Comparison of ENCODE assay signal across 24 cellular contexts in genomic region chr10:95472304-95473088, GRCh38.
DNase-seq lines count a peak whose midpoint lies in the region; ATAC-seq and TF ChIP-seq lines count a peak whose summit lies in the region.
"Had no signal": no experiment of that assay in that cellular context is flagged by ENCODE, and none has a peak within 500 bp of the region (broad histone marks: within the 10 kb centered on the region; RNA-seq: fewer than 3 reads in every experiment).

No MANE protein-coding gene starts in this region.

- TF ChIP-seq EP300 in suprapubic skin (IDR thresholded peaks at IDR 0.05): no peak

- H3K9me3 ChIP-seq in Panc1 (ENCODE audit: control insufficient read depth, insufficient read depth, low read depth, low read length) (no peaks in the 10 kb centered on the region), muscle layer of colon (ENCODE audit: low read length) (no peaks in the 10 kb centered on the region), suprapubic skin (no peaks in the 10 kb centered on the region)
- H3K9me3 ChIP-seq: adrenal gland; BLaER1 treated with 17β-estradiol and CSF1 and Interleukin-3, amounts not matched to agents 10 nM and 100 nM had no signal

- H3K4me3 ChIP-seq in Panc1 (ENCODE audit: low read depth in 2 of 2, low read length in 2 of 2) (no peak overlapping the region), coronary artery (no peak overlapping the region), muscle layer of colon (ENCODE audit: low read depth in 1 of 2, low read length in 2 of 2) (no peak overlapping the region), suprapubic skin (no peak overlapping the region)
- H3K4me3 ChIP-seq: adrenal gland; BLaER1 treated with 17β-estradiol and CSF1 and Interleukin-3, amounts not matched to agents 10 nM and 100 nM; GM23248 had no signal

- H3K27me3 ChIP-seq in Panc1 (ENCODE audit: control insufficient read depth, insufficient read depth, low read length) (no peaks in the 10 kb centered on the region), muscle layer of colon (ENCODE audit: control insufficient read depth in 1 of 2, insufficient read depth in 2 of 2, low read length in 2 of 2) (no peaks in the 10 kb centered on the region), suprapubic skin (no peaks in the 10 kb centered on the region)
- H3K27me3 ChIP-seq: adrenal gland; BLaER1 treated with 17β-estradiol and CSF1 and Interleukin-3, amounts not matched to agents 10 nM and 100 nM had no signal

- no peak for DNase-seq in Panc1 (ENCODE audit: low read depth, low spot score)
- no peak for DNase-seq in coronary artery (ENCODE audit: low spot score)
- DNase-seq in suprapubic skin (ENCODE audit: low spot score in 2 of 2): no peak
- no peak for DNase-seq in NCI-H524 treated with DMSO at 0.1 percent for 48 hours (lab: John Stamatoyannopoulos, UW)
- no peak for DNase-seq in middle frontal gyrus (ENCODE audit: extremely low spot score, low spot score)
- DNase-seq in SW480 (ENCODE audit: low spot score): no peak
- DNase-seq: activated CD4-positive, alpha-beta T cell treated with anti-CD3 and anti-CD28 coated beads for 1 hour; activated CD8-positive, alpha-beta memory T cell treated with anti-CD3 and anti-CD28 coated beads for 24 hours; activated T-cell treated with anti-CD3 and anti-CD28 coated beads, Interleukin-2, amount 50 U/mL, for 24 hours; adrenal gland; GM23248; Kasumi-1; kidney; mesendoderm; NCI-H1694 treated with DMSO at 0.1 percent for 48 hours; NCI-H748 treated with DMSO at 0.1 percent for 48 hours; small intestine; stimulated activated CD4-positive, alpha-beta T cell treated with anti-CD3 and anti-CD28 coated beads, Interleukin-2, amount 100 ng/mL, for 24 hours; trophoblast cell had no signal

- H3K4me1 ChIP-seq in Panc1 (ENCODE audit: control insufficient read depth, insufficient read depth, low read length): peaks cover 51% of the 10 kb centered on the region
- peaks cover 70% of the 10 kb centered on the region for H3K4me1 ChIP-seq in muscle layer of colon (ENCODE audit: insufficient read depth, low read length)
- peaks cover 53% of the 10 kb centered on the region for H3K4me1 ChIP-seq in suprapubic skin

- no TSS peak for BruUV-seq in Panc1 (replicated peaks; lab: Mats Ljungman, UMichigan)

- H3K36me3 ChIP-seq in Panc1 (ENCODE audit: control insufficient read depth, insufficient read depth, low read length) (no peaks in the 10 kb centered on the region), muscle layer of colon (ENCODE audit: insufficient read depth, low read length) (peaks cover 5% of the 10 kb centered on the region), suprapubic skin (no peaks in the 10 kb centered on the region)
- H3K36me3 ChIP-seq: adrenal gland; BLaER1 treated with 17β-estradiol and CSF1 and Interleukin-3, amounts not matched to agents 10 nM and 100 nM had no signal

- in situ Hi-C loops in Panc1 (cut with HindIII; ENCODE audit: low pct_unique_long_range_greater_than_20kb, low sequenced_read_pairs): no loop called here

- TF ChIP-seq POLR2A in suprapubic skin (IDR thresholded peaks at IDR 0.05): no peak

- no peak for ATAC-seq in Panc1
- ATAC-seq: natural killer cell treated with Interleukin-12 subunit alpha and Interleukin-12 subunit beta and Interleukin-15 and Interleukin-18, amount 100 ng/mL, for 72 hours; stimulated activated memory B cell treated with anti-CD40 and anti-IgM and Interleukin-4, amounts not matched to agents 10 μg/mL and 1 μg/mL and 100 μg/mL, for 72 hours had no signal

- no peak overlapping the region for H3K9ac ChIP-seq in muscle layer of colon (ENCODE audit: low read length)
- H3K9ac ChIP-seq: BLaER1 treated with 17β-estradiol and CSF1 and Interleukin-3, amounts not matched to agents 10 nM and 100 nM; GM23248; parathyroid adenoma had no signal

- intact Hi-C loops in Panc1 (cut with micrococcal nuclease; ENCODE audit: unreplicated experiment): no loop called here

- H3K27ac ChIP-seq in Panc1 (ENCODE audit: low read length) (peak overlapping the region; percentile 5; the same call in 1 of the 2 replicates), coronary artery (peak overlapping the region; percentile 88 to 94), muscle layer of colon (ENCODE audit: low read depth, low read length) (peak overlapping the region; percentile 73), suprapubic skin (peak overlapping the region; percentile 82)
- H3K27ac ChIP-seq: BLaER1 treated with 17β-estradiol and CSF1 and Interleukin-3, amounts not matched to agents 10 nM and 100 nM; GM23248; parathyroid adenoma had no signal

- WGBS in suprapubic skin: 92% methylated on average over 13 of the region's 13 CpGs

- POLR2A ChIA-PET in Panc1 (lab: Charles Lee): interaction anchor here (0.5 kb wide), 1 partner anchor 80 kb away, joined by 8 read pairs; no protein-coding TSS in a partner anchor

- TF ChIP-seq CTCF in Panc1 (IDR thresholded peaks at IDR 0.05) (no peak), coronary artery (IDR thresholded peaks at IDR 0.05) (no peak), suprapubic skin (IDR thresholded peaks at IDR 0.05) (no peak)

- CTCF ChIA-PET in Panc1 (lab: Charles Lee): interaction anchor here (0.7 to 1.6 kb wide), 2 partner anchors 24 to 42 kb away, joined by 3 read pairs; no protein-coding TSS in a partner anchor

Comparison
In these comparisons a context has a peak if more than half of its experiments do, and no peak if none do; other contexts are left out.
1. H3K27ac ChIP-seq: peak in every context shown above with its lines; median percentile 91 in coronary artery; 82 in suprapubic skin; 73 in muscle layer of colon; 5 in Panc1.